8 cellular contexts compared by ENCODE assay signal in the genomic region with DNA sequence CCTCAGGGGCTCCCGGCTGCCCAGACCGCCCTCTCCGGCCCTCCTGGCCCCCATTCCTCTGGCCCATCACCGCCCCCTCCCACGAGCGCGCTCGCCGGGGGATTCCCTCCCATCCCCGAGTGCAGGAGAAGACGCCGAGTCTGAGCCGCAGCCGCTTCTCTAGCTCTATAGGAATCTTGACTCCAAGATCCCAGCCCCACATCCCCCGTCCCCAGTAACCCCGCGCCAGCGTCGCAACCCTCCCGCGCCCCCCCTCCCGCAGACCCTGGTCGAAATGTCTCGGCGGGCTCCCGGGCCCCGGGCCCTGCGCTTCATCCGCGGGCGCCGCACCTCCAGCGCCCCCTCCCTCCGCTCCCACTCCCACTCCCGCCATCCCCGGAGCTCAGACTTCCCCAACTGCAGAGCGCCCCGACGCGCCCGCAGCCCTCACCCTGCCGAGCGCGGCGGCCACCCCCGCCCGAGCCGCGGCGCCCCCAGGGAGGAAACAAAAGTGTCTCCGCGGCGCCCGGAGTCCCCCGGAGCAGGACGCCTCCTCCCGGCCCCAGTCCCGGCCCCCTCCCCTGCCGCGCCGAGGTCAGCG. TPM values are rescaled to one million over a fixed set of nuclear protein-coding genes. Genes with fewer than 3 reads are reported as not detected.
A peak's percentile ranks its signal among the peaks of the same experiment; 100 is the strongest.
DNase-seq lines count a peak whose midpoint lies in the region; ATAC-seq and TF ChIP-seq lines count a peak whose summit lies in the region.

No MANE protein-coding gene starts in this region.

- TF ChIP-seq CTCF in WERI-Rb-1 (IDR thresholded peaks at IDR 0.05; ENCODE audit: low read depth, low read length) (no peak), epithelial cell of proximal tubule (conservative IDR thresholded peaks at IDR 0.05; ENCODE audit: low read depth, low read length) (no peak), PC-9 (conservative IDR thresholded peaks at IDR 0.05) (no peak)

- no peaks in the 10 kb centered on the region for H3K9me2 ChIP-seq in PC-9 (ENCODE audit: insufficient read depth)

- H3K9me3 ChIP-seq in WERI-Rb-1 (ENCODE audit: severe bottlenecking), result no peaks in the 10 kb centered on the region
- H3K9me3 ChIP-seq in naive thymus-derived CD4-positive, alpha-beta T cell (ENCODE audit: control insufficient read depth in 2 of 3, low read length in 3 of 3), result no peaks in the 10 kb centered on the region
- no peaks in the 10 kb centered on the region for H3K9me3 ChIP-seq in PC-9 (ENCODE audit: insufficient read depth, low read depth)

- H3K27me3 Mint-ChIP-seq in naive thymus-derived CD4-positive, alpha-beta T cell, result peaks cover 0 to 10% (median 0%) of the 10 kb centered on the region in 5 donors

- no peaks in the 10 kb centered on the region for H3F3A ChIP-seq in PC-9 (ENCODE audit: insufficient read depth, low read depth)

- H3K9me3 Mint-ChIP-seq in naive thymus-derived CD4-positive, alpha-beta T cell, result peaks cover 0 to 12% (median 0%) of the 10 kb centered on the region in 11 donors

- H3K36me3 ChIP-seq in WERI-Rb-1 (no peaks in the 10 kb centered on the region; the same call in 1 of the 2 replicates), PC-9 (ENCODE audit: low read depth) (no peaks in the 10 kb centered on the region)
- H3K36me3 ChIP-seq in naive thymus-derived CD4-positive, alpha-beta T cell (ENCODE audit: control insufficient read depth in 2 of 3, insufficient read depth in 3 of 3, low read length in 3 of 3), result peaks cover 0 to 11% (median 0%) of the 10 kb centered on the region in 3 experiments

- H3K27ac Mint-ChIP-seq in naive thymus-derived CD4-positive, alpha-beta T cell, result peak overlapping the region; percentile 97 to 100 (median 99)

- H2AFZ ChIP-seq in PC-9, result no peak overlapping the region

- DNase-seq in WERI-Rb-1, result peak; percentile 25
- DNase-seq in epithelial cell of proximal tubule (ENCODE audit: low read depth), result no peak
- DNase-seq in naive thymus-derived CD4-positive, alpha-beta T cell, result peak in 2 of 9 donors; percentile 42 to 63
- DNase-seq in NCI-H446 treated with DMSO at 0.1 percent for 48 hours (lab: John Stamatoyannopoulos, UW), result no peak
- DNase-seq in NCI-H774 (lab: John Stamatoyannopoulos, UW), result no peak
- no peak for DNase-seq in PC-9

- H3K4me2 ChIP-seq in PC-9, result no peak overlapping the region

- peaks cover 24 to 65% (median 60%) of the 10 kb centered on the region in 7 donors for H3K4me1 Mint-ChIP-seq in naive thymus-derived CD4-positive, alpha-beta T cell

- H3K79me2 ChIP-seq in PC-9 (ENCODE audit: low read depth), result no peaks in the 10 kb centered on the region

- H3K27me3 ChIP-seq in WERI-Rb-1 (ENCODE audit: insufficient read depth, low read depth, severe bottlenecking), result no peaks in the 10 kb centered on the region
- H3K27me3 ChIP-seq in naive thymus-derived CD4-positive, alpha-beta T cell (ENCODE audit: control insufficient read depth in 2 of 2, insufficient read depth in 2 of 2, low read length in 2 of 2), result no peaks in the 10 kb centered on the region
- H3K27me3 ChIP-seq in PC-9 (ENCODE audit: insufficient read depth, low read depth), result peaks cover 18% of the 10 kb centered on the region; the same call in 1 of the 2 replicates

- H3K4me1 ChIP-seq in naive thymus-derived CD4-positive, alpha-beta T cell (ENCODE audit: control insufficient read depth in 2 of 2, insufficient read depth in 2 of 2, low read length in 2 of 2), result peaks cover 8 to 35% of the 10 kb centered on the region in 2 donors
- H3K4me1 ChIP-seq in PC-9 (replicated peaks; ENCODE audit: insufficient read depth), result no peaks in the 10 kb centered on the region

- H3K4me3 Mint-ChIP-seq in naive thymus-derived CD4-positive, alpha-beta T cell, result peak overlapping the region; percentile 94 to 99 (median 97)

- H3K27ac ChIP-seq in WERI-Rb-1 (peak overlapping the region; percentile 36; the same call in 1 of the 2 replicates), PC-9 (no peak overlapping the region)
- peak overlapping the region; percentile 89 for H3K27ac ChIP-seq in naive thymus-derived CD4-positive, alpha-beta T cell (ENCODE audit: low read depth, low read length)

- BruUV-seq in PC-9 (replicated peaks; lab: Mats Ljungman, UMichigan), result no TSS peak

- peaks cover 4 to 24% (median 16%) of the 10 kb centered on the region in 5 donors for H3K36me3 Mint-ChIP-seq in naive thymus-derived CD4-positive, alpha-beta T cell

- intact Hi-C loops in naive thymus-derived CD4-positive, alpha-beta T cell (cut with micrococcal nuclease), result loop anchor here (1.0 to 10.0 kb wide), 13 partner anchors 16 to 1753 kb away; a partner anchor contains a TSS
- intact Hi-C loops in PC-9 (cut with micrococcal nuclease; ENCODE audit: unreplicated experiment), result no loop called here

- H3K4me3 ChIP-seq in WERI-Rb-1 (ENCODE audit: low read depth, low read length), result peak overlapping the region; percentile 86
- H3K4me3 ChIP-seq in epithelial cell of proximal tubule (ENCODE audit: low read depth, low read length), result peak overlapping the region; percentile 52
- H3K4me3 ChIP-seq in naive thymus-derived CD4-positive, alpha-beta T cell (ENCODE audit: low read length), result peak overlapping the region; percentile 83
- no peak overlapping the region for H3K4me3 ChIP-seq in PC-9

- POLR2A ChIA-PET in naive thymus-derived CD4-positive, alpha-beta T cell (lab: Charles Lee), result interaction anchor here (0.6 to 8.0 kb wide), 21 partner anchors 8 to 1751 kb away, joined by 3 to 84 read pairs (median 6); no protein-coding TSS in a partner anchor
- POLR2A ChIA-PET in PC-9 (lab: Charles Lee; ENCODE audit: unreplicated experiment), result no interaction called here

- ATAC-seq in GM19035 (IDR thresholded peaks at IDR 0.05; ENCODE audit: unreplicated experiment) (peak; percentile 26), HG02970 (IDR thresholded peaks at IDR 0.05; ENCODE audit: low FRiP score, unreplicated experiment) (peak; percentile 24)
- ATAC-seq in naive thymus-derived CD4-positive, alpha-beta T cell, result peak; percentile 19

- H4K20me1 ChIP-seq in PC-9 (ENCODE audit: insufficient read depth), result no peaks in the 10 kb centered on the region

- CTCF ChIA-PET in naive thymus-derived CD4-positive, alpha-beta T cell (lab: Charles Lee), result interaction anchor here (1.0 to 6.9 kb wide), 6 partner anchors 11 to 249 kb away, joined by 3 to 43 read pairs (median 3); no protein-coding TSS in a partner anchor
- CTCF ChIA-PET in PC-9 (lab: Charles Lee), result no interaction called here

RNA-seq across cellular contexts. Expression of a gene that starts 0.5 kb away (rescaled TPM):
- total RNA-seq in epithelial cell of proximal tubule (0.69 and 1.2 TPM in 2 replicates), PC-9 (2021) (4.8 and 5.0 TPM in 2 replicates)
- 100 to 1,000 TPM; 119 to 160 (median 126) TPM for total RNA-seq in naive thymus-derived CD4-positive, alpha-beta T cell
- polyA plus RNA-seq in naive thymus-derived CD4-positive, alpha-beta T cell, result 100 to 1,000 TPM in 1 of 2 donors, 10 to 100 TPM in 1; 63.6 to 101 TPM

Comparison
In these comparisons a context has a peak if more than half of its experiments do, and no peak if none do; other contexts are left out.
1. RNA of a gene that starts 0.5 kb away (total RNA-seq): 119 to 160 TPM in naive thymus-derived CD4-positive, alpha-beta T cell; 4.8 to 5.0 TPM in PC-9 and 0.69 to 1.2 TPM in epithelial cell of proximal tubule; every median in the first group is over 10 times any median in the second.
2. Peak in every context shown above with its lines, with median percentiles within 50 percentile points of each other: ATAC-seq.